ENCODE assay signal across 20 cellular contexts in genomic region chr6:81998432-81998831, GRCh38.
DNase-seq lines count a peak whose midpoint lies in the region; ATAC-seq and TF ChIP-seq lines count a peak whose summit lies in the region.
"Had no signal": no experiment of that assay in that cellular context is flagged by ENCODE, and none has a peak within 500 bp of the region (broad histone marks: within the 10 kb centered on the region; RNA-seq: fewer than 3 reads in every experiment).

No MANE protein-coding gene starts in this region.

- BruUV-seq in HCT116 (replicated peaks; lab: Mats Ljungman, UMichigan), result no TSS peak

- no peak overlapping the region for H3K4me3 Mint-ChIP-seq in activated CD4-positive, alpha-beta T cell treated with anti-CD3 and anti-CD28 coated beads, Interleukin-2, amount 10 ng/mL, durations not matched to agents 7 days and 5 days
- H3K4me3 Mint-ChIP-seq: activated CD4-positive, alpha-beta T cell treated with anti-CD3 and anti-CD28 coated beads, Interleukin-2, amount 10 ng/mL, durations not matched to agents 24 days and 14 days; CD4-positive, alpha-beta T cell; naive thymus-derived CD4-positive, alpha-beta T cell; stimulated activated effector memory CD8-positive, alpha-beta T cell treated with anti-CD3 and anti-CD28 coated beads, Interleukin-12 subunit alpha, Interleukin-12 subunit beta, amount 100 ng/mL, for 72 hours had no signal

- H3K9me3 ChIP-seq in HCT116 (ENCODE audit: control insufficient read depth in 1 of 2, insufficient read depth in 1 of 2, low read depth in 1 of 2, low read length in 2 of 2), result no peaks in the 10 kb centered on the region
- H3K9me3 ChIP-seq in adipocyte (ENCODE audit: control insufficient read depth, low read length), result no peaks in the 10 kb centered on the region
- H3K9me3 ChIP-seq: SJCRH30, transverse colon had no signal

- no peaks in the 10 kb centered on the region for H3K79me2 ChIP-seq in HCT116 (ENCODE audit: insufficient read depth, low read length)

- POLR2A ChIA-PET in HCT116 (lab: Charles Lee), result no interaction called here
- POLR2A ChIA-PET in activated CD4-positive, alpha-beta T cell treated with anti-CD3 and anti-CD28 coated beads, Interleukin-2, amount 10 ng/mL, durations not matched to agents 7 days and 5 days (lab: Charles Lee), result interaction anchor here (0.7 kb wide), 1 partner anchor 1424 kb away, joined by 3 read pairs; no protein-coding TSS in a partner anchor

- H3K36me3 Mint-ChIP-seq in activated CD4-positive, alpha-beta T cell treated with anti-CD3 and anti-CD28 coated beads, Interleukin-2, amount 10 ng/mL, durations not matched to agents 7 days and 5 days (ENCODE audit: low read depth), result no peaks in the 10 kb centered on the region
- H3K36me3 Mint-ChIP-seq: activated naive CD4-positive, alpha-beta T cell treated with anti-CD3 and anti-CD28 coated beads, Interleukin-2, amount 50 U/mL, for 72 hours; naive thymus-derived CD4-positive, alpha-beta T cell; stimulated activated effector memory CD8-positive, alpha-beta T cell treated with anti-CD3 and anti-CD28 coated beads, Interleukin-12 subunit alpha, Interleukin-12 subunit beta, amount 100 ng/mL, for 72 hours had no signal

- CTCF ChIA-PET in HCT116 (lab: Charles Lee), result no interaction called here
- CTCF ChIA-PET in activated CD4-positive, alpha-beta T cell treated with anti-CD3 and anti-CD28 coated beads, Interleukin-2, amount 10 ng/mL, durations not matched to agents 7 days and 5 days (lab: Charles Lee), result no interaction called here

- intact Hi-C loops in HCT116 (cut with micrococcal nuclease), result no loop called here

- no peak for TF ChIP-seq POLR2A in HCT116 (IDR thresholded peaks at IDR 0.05; ENCODE audit: borderline replicate concordance, extremely low read depth, insufficient read depth, insufficient read length)

- no peaks in the 10 kb centered on the region for H4K20me1 ChIP-seq in HCT116 (ENCODE audit: insufficient read depth)

- no peaks in the 10 kb centered on the region for H3K9me2 ChIP-seq in HCT116 (ENCODE audit: insufficient read depth)

- no peaks in the 10 kb centered on the region for H3K36me3 ChIP-seq in HCT116 (ENCODE audit: control insufficient read depth in 1 of 2, insufficient read depth in 2 of 2, low read length in 2 of 2)
- no peaks in the 10 kb centered on the region for H3K36me3 ChIP-seq in adipocyte (ENCODE audit: control insufficient read depth, insufficient read depth, low read length, severe bottlenecking)
- H3K36me3 ChIP-seq: SJCRH30, transverse colon had no signal

- no peak overlapping the region for H3K4me3 ChIP-seq in HCT116 (replicated peaks in 1 of 2; ENCODE audit: low read depth in 1 of 2, low read length in 2 of 2)
- H3K4me3 ChIP-seq in adipocyte (ENCODE audit: low read length), result no peak overlapping the region
- no peak overlapping the region for H3K4me3 ChIP-seq in fibroblast of the aortic adventitia (ENCODE audit: low read depth, low read length)
- H3K4me3 ChIP-seq: SJCRH30, transverse colon had no signal

- no peak for ATAC-seq in HCT116
- ATAC-seq: activated naive CD4-positive, alpha-beta T cell treated with anti-CD3 and anti-CD28 coated beads, Interleukin-2, amount 50 U/mL, for 72 hours; naive thymus-derived CD4-positive, alpha-beta T cell; stimulated activated effector memory CD8-positive, alpha-beta T cell treated with anti-CD3 and anti-CD28 coated beads, Interleukin-12 subunit alpha, Interleukin-12 subunit beta, amount 100 ng/mL, for 72 hours had no signal

- no peak overlapping the region for H3K27ac Mint-ChIP-seq in activated CD4-positive, alpha-beta T cell treated with anti-CD3 and anti-CD28 coated beads, Interleukin-2, amount 10 ng/mL, durations not matched to agents 7 days and 5 days
- H3K27ac Mint-ChIP-seq: activated CD4-positive, alpha-beta T cell treated with anti-CD3 and anti-CD28 coated beads, Interleukin-2, amount 10 ng/mL, durations not matched to agents 24 days and 14 days; activated naive CD4-positive, alpha-beta T cell treated with anti-CD3 and anti-CD28 coated beads, Interleukin-2, amount 50 U/mL, for 72 hours; CD4-positive, alpha-beta T cell; naive thymus-derived CD4-positive, alpha-beta T cell; stimulated activated effector memory CD8-positive, alpha-beta T cell treated with anti-CD3 and anti-CD28 coated beads, Interleukin-12 subunit alpha, Interleukin-12 subunit beta, amount 100 ng/mL, for 72 hours had no signal

- TF ChIP-seq CTCF in HCT116 (IDR thresholded peaks at IDR 0.05 in 2 of 3, conservative IDR thresholded peaks at IDR 0.05 in 1 of 3; ENCODE audit: borderline replicate concordance in 1 of 3, insufficient read depth in 1 of 3, low read depth in 2 of 3, low read length in 2 of 3), result no peak
- TF ChIP-seq CTCF in fibroblast of the aortic adventitia (IDR thresholded peaks at IDR 0.05; ENCODE audit: insufficient read depth, low read length), result no peak

- peak overlapping the region; percentile 85 for H2AFZ ChIP-seq in HCT116 (ENCODE audit: low read depth, low read length, poor library complexity, severe bottlenecking)

- no peak overlapping the region for H3K9ac ChIP-seq in HCT116 (ENCODE audit: low read length)
- peak overlapping the region; percentile 80 for H3K9ac ChIP-seq in adipocyte (ENCODE audit: low read length)

- no peak overlapping the region for H3K27ac ChIP-seq in HCT116 (ENCODE audit: low read depth, low read length)
- H3K27ac ChIP-seq: SJCRH30, transverse colon had no signal

- DNase-seq in HCT116 (ENCODE audit: low read depth, low spot score), result no peak
- DNase-seq in adipocyte (ENCODE audit: low read depth), result peak; percentile 70
- peak; percentile 56 for DNase-seq in fibroblast of the aortic adventitia (ENCODE audit: low read depth)
- DNase-seq in HUDEP-2 (lab: John Stamatoyannopoulos, UW; ENCODE audit: unreplicated experiment in 76 of 76), result no peak
- DNase-seq in NCI-H2107 treated with DMSO at 0.1 percent for 48 hours (lab: John Stamatoyannopoulos, UW; ENCODE audit: unreplicated experiment), result no peak
- no peak for DNase-seq in activated CD4-positive, alpha-beta T cell treated with anti-CD3 and anti-CD28 coated beads, Interleukin-2, amount 10 ng/mL, durations not matched to agents 7 days and 5 days
- no peak for DNase-seq in NCI-H510A treated with DMSO at 0.1 percent for 48 hours (lab: John Stamatoyannopoulos, UW)
- DNase-seq: activated CD4-positive, alpha-beta T cell treated with anti-CD3 and anti-CD28 coated beads, Interleukin-2, amount 10 ng/mL, durations not matched to agents 24 days and 14 days; CD4-positive, alpha-beta T cell; central memory CD4-positive, alpha-beta T cell; DND-41; effector memory CD4-positive, alpha-beta T cell; GOT3; naive thymus-derived CD4-positive, alpha-beta T cell; NCI-H146; posterior cingulate gyrus; SJCRH30; transverse colon had no signal

- RAD21 ChIA-PET in HCT116 (lab: Charles Lee; ENCODE audit: low non-redundant PET in 1 of 2, low total read pairs in 2 of 2, uncharacterized antibody in 2 of 2, unreplicated experiment in 2 of 2), result no interaction called here

- no peaks in the 10 kb centered on the region for H3K27me3 Mint-ChIP-seq in activated CD4-positive, alpha-beta T cell treated with anti-CD3 and anti-CD28 coated beads, Interleukin-2, amount 10 ng/mL, durations not matched to agents 7 days and 5 days
- H3K27me3 Mint-ChIP-seq: CD4-positive, alpha-beta T cell had no signal

- no peaks in the 10 kb centered on the region for H3K9me3 Mint-ChIP-seq in activated CD4-positive, alpha-beta T cell treated with anti-CD3 and anti-CD28 coated beads, Interleukin-2, amount 10 ng/mL, durations not matched to agents 7 days and 5 days
- H3K9me3 Mint-ChIP-seq: activated CD4-positive, alpha-beta T cell treated with anti-CD3 and anti-CD28 coated beads, Interleukin-2, amount 10 ng/mL, durations not matched to agents 24 days and 14 days; CD4-positive, alpha-beta T cell; stimulated activated effector memory CD8-positive, alpha-beta T cell treated with anti-CD3 and anti-CD28 coated beads, Interleukin-12 subunit alpha, Interleukin-12 subunit beta, amount 100 ng/mL, for 72 hours had no signal

- no peak overlapping the region for H3K4me2 ChIP-seq in HCT116 (ENCODE audit: low read length)

- H3K27me3 ChIP-seq in HCT116 (ENCODE audit: insufficient read depth, low read length) (no peaks in the 10 kb centered on the region), adipocyte (replicated peaks; ENCODE audit: control insufficient read depth, insufficient read depth, low read length) (no peaks in the 10 kb centered on the region)
- H3K27me3 ChIP-seq: SJCRH30, transverse colon had no signal

- H3K4me1 ChIP-seq in HCT116 (ENCODE audit: control insufficient read depth in 1 of 2, insufficient read depth in 2 of 2, low read length in 2 of 2) (peaks cover 0 to 37% of the 10 kb centered on the region in 2 experiments; a peak in 2 of 4 replicates), adipocyte (ENCODE audit: control insufficient read depth, insufficient read depth, low read length) (peaks cover 39% of the 10 kb centered on the region)
- H3K4me1 ChIP-seq: SJCRH30, transverse colon had no signal

- no peak for TF ChIP-seq RAD21 in HCT116 (IDR thresholded peaks at IDR 0.05; ENCODE audit: low read depth)

- no peaks in the 10 kb centered on the region for H3K4me1 Mint-ChIP-seq in activated CD4-positive, alpha-beta T cell treated with anti-CD3 and anti-CD28 coated beads, Interleukin-2, amount 10 ng/mL, durations not matched to agents 7 days and 5 days
- H3K4me1 Mint-ChIP-seq: stimulated activated effector memory CD8-positive, alpha-beta T cell treated with anti-CD3 and anti-CD28 coated beads, Interleukin-12 subunit alpha, Interleukin-12 subunit beta, amount 100 ng/mL, for 72 hours had no signal

TF ChIP-seq in HCT116, 20 proteins besides CTCF, POLR2A, EP300 and RAD21:
- TF ChIP-seq POLR2AphosphoS5 (IDR thresholded peaks at IDR 0.05; ENCODE audit: low read depth, low read length) (no peak), SIN3A (IDR thresholded peaks at IDR 0.05; ENCODE audit: low read depth) (no peak)

Comparison
In these comparisons a context has a peak if more than half of its experiments do, and no peak if none do; other contexts are left out.
1. DNase-seq: peak in adipocyte (single experiment) and fibroblast of the aortic adventitia (single experiment); none in HCT116 (single experiment), HUDEP-2 (0 of 76), NCI-H2107 treated with DMSO at 0.1 percent for 48 hours (single experiment), activated CD4-positive, alpha-beta T cell treated with anti-CD3 and anti-CD28 coated beads, Interleukin-2, amount 10 ng/mL, durations not matched to agents 7 days and 5 days (single experiment) and NCI-H510A treated with DMSO at 0.1 percent for 48 hours (single experiment).